13 cellular contexts compared by ENCODE assay signal in genomic region chr6:111685058-111685457, GRCh38.
A peak's percentile ranks its signal among the peaks of the same experiment; 100 is the strongest.
DNase-seq lines count a peak whose midpoint lies in the region; ATAC-seq, FAIRE-seq and TF ChIP-seq lines count a peak whose summit lies in the region.
"Had no signal": no experiment of that assay in that cellular context is flagged by ENCODE, and none has a peak within 500 bp of the region (broad histone marks: within the 10 kb centered on the region; RNA-seq: fewer than 3 reads in every experiment).

No MANE protein-coding gene starts in this region.

- TF ChIP-seq CTCF in nephron (IDR thresholded peaks at IDR 0.05; ENCODE audit: unreplicated experiment in 3 of 3): no peak
- no peak for TF ChIP-seq CTCF in uterus (IDR thresholded peaks at IDR 0.05)
- no peak for TF ChIP-seq CTCF in kidney (IDR thresholded peaks at IDR 0.05; ENCODE audit: borderline replicate concordance, extremely low read depth, insufficient read depth)

- H3K36me3 ChIP-seq in uterus (no peaks in the 10 kb centered on the region), kidney (ENCODE audit: control insufficient read depth in 1 of 2, insufficient read depth in 2 of 2, low read length in 2 of 2) (no peaks in the 10 kb centered on the region)
- H3K36me3 ChIP-seq: cardiac muscle cell had no signal

- H3K27ac ChIP-seq in right cardiac atrium (ENCODE audit: low read length) (peak overlapping the region; percentile 87), caudate nucleus (ENCODE audit: low read depth, low read length) (peak overlapping the region; percentile 92), uterus (peak overlapping the region; percentile 68 to 84), kidney (ENCODE audit: low read depth in 2 of 2, low read length in 2 of 2) (no peak overlapping the region)
- H3K27ac ChIP-seq: cardiac muscle cell had no signal

- H3K4me1 ChIP-seq in right cardiac atrium (ENCODE audit: control insufficient read depth, insufficient read depth, low read length) (peaks cover 25% of the 10 kb centered on the region), uterus (peaks cover 0 to 4% of the 10 kb centered on the region in 2 donors), kidney (ENCODE audit: control insufficient read depth in 1 of 2, insufficient read depth in 1 of 2, low read depth in 1 of 2, low read length in 2 of 2) (peaks cover 8 to 14% of the 10 kb centered on the region in 2 donors)

- H3K4me3 ChIP-seq in right cardiac atrium (ENCODE audit: low read length) (no peak overlapping the region), uterus (no peak overlapping the region), kidney (ENCODE audit: low read length in 2 of 2) (no peak overlapping the region)
- H3K4me3 ChIP-seq: cardiac muscle cell had no signal

- peak overlapping the region; percentile 26 to 83 (median 83) for H3K27ac Mint-ChIP-seq in nephron

- intact Hi-C loops in right cardiac atrium (cut with DNase I) (no loop called here), left ventricle myocardium superior (cut with micrococcal nuclease) (no loop called here), uterus (cut with DNase I; ENCODE audit: low total_unique reads) (no loop called here), kidney (cut with DNase I) (no loop called here)

- no peak overlapping the region for H3K4me3 Mint-ChIP-seq in nephron

- 82% methylated on average over 7 of the region's 7 CpGs for WGBS in right cardiac atrium

- peaks cover 70% of the 10 kb centered on the region for H3K36me3 Mint-ChIP-seq in nephron (ENCODE audit: low read depth)

- no peak for FAIRE-seq in kidney (lab: Jason Lieb, UNC)

- ATAC-seq in right cardiac atrium: no peak
- no peak for ATAC-seq in left ventricle myocardium superior
- no peak for ATAC-seq in GM21390 (IDR thresholded peaks at IDR 0.05; ENCODE audit: unreplicated experiment)

- H3K9me3 ChIP-seq in right cardiac atrium (ENCODE audit: control insufficient read depth, low read length) (no peaks in the 10 kb centered on the region), uterus (no peaks in the 10 kb centered on the region), kidney (ENCODE audit: control insufficient read depth in 1 of 2, low read length in 2 of 2) (no peaks in the 10 kb centered on the region)

- no peaks in the 10 kb centered on the region for H3K27me3 Mint-ChIP-seq in nephron (ENCODE audit: low read depth)

- no peaks in the 10 kb centered on the region for H3K9me3 Mint-ChIP-seq in nephron

- no peaks in the 10 kb centered on the region for H3K27me3 ChIP-seq in right cardiac atrium (ENCODE audit: control insufficient read depth, insufficient read depth)
- H3K27me3 ChIP-seq in uterus: no peaks in the 10 kb centered on the region
- H3K27me3 ChIP-seq: cardiac muscle cell had no signal

- peaks cover 71% of the 10 kb centered on the region for H3K4me1 Mint-ChIP-seq in nephron

- DNase-seq in right cardiac atrium (no peak), left ventricle myocardium superior (no peak), caudate nucleus (lab: John Stamatoyannopoulos, UW) (no peak), uterus (no peak), kidney (no peak), HK-2 (ENCODE audit: unreplicated experiment) (no peak)
- DNase-seq: activated CD4-positive, alpha-beta T cell treated with anti-CD3 and anti-CD28 coated beads for 1 hour; AML-193; EL; stimulated activated CD4-positive, alpha-beta T cell treated with anti-CD3 and anti-CD28 coated beads, Interleukin-12 subunit alpha, Interleukin-12 subunit beta, amount 100 ng/mL, for 4 hours had no signal

- no peak overlapping the region for H3K9ac ChIP-seq in kidney (ENCODE audit: low read length in 2 of 2)

- no peak for TF ChIP-seq POLR2A in uterus (IDR thresholded peaks at IDR 0.05)

Comparison
In these comparisons a context has a peak if more than half of its experiments do, and no peak if none do; other contexts are left out.
1. H3K27ac ChIP-seq: peak in right cardiac atrium (single experiment), caudate nucleus (single experiment) and uterus (2 of 2); none in kidney (0 of 2).